In the genomic region with DNA sequence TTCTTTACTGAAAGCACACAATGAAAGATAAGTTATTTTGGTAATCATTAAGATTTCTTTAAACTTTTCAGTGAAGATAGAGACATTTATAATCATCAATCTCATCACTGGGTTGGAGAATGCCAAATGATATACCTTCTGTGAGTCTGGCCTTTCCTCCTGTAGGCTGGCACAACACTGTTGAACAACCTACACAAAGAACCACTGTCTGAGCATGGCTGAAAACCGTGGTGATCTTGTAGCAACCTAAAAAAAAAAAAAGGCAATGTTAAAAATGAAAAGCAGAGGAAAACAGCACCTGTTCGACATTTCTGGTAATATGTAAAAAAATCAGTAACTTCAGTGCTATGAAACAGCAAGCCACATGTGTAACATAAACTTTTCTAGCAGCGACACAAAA, we compare ENCODE assay signal across 11 cellular contexts. TPM values are rescaled to one million over a fixed set of nuclear protein-coding genes. Genes with fewer than 3 reads are reported as not detected.
A peak's percentile ranks its signal among the peaks of the same experiment; 100 is the strongest.
DNase-seq lines count a peak whose midpoint lies in the region; FAIRE-seq and TF ChIP-seq lines count a peak whose summit lies in the region.
"Had no signal": no experiment of that assay in that cellular context is flagged by ENCODE, and none has a peak within 500 bp of the region (broad histone marks: within the 10 kb centered on the region; RNA-seq: fewer than 3 reads in every experiment).

No MANE protein-coding gene starts in this region.

- H3K27me3 ChIP-seq in cardiac muscle cell = no peaks in the 10 kb centered on the region
- no peaks in the 10 kb centered on the region for H3K27me3 ChIP-seq in suprapubic skin

- no peaks in the 10 kb centered on the region for H3K9me3 Mint-ChIP-seq in activated T-helper 1 cell treated with anti-CD3 and anti-CD28 coated beads, Interleukin-12 subunit alpha, Interleukin-12 subunit beta, Interleukin-2, Interleukin-4 antibody, amounts not matched to agents 30 ng/mL and 10 ng/mL and 1 ng/mL, durations not matched to agents 14 hours and 24 hours and 36 hours

- no peak overlapping the region for H3K27ac ChIP-seq in cardiac muscle cell
- H3K27ac ChIP-seq in suprapubic skin = no peak overlapping the region

- DNase-seq in cardiac muscle cell (ENCODE audit: low read depth in 1 of 2, low spot score in 1 of 2) (no peak), cardiac septum (ENCODE audit: low spot score) (no peak), suprapubic skin (ENCODE audit: low spot score in 2 of 2) (no peak), kidney tubule cell (ENCODE audit: low spot score) (no peak), urothelium cell line (ENCODE audit: low spot score) (no peak)
- DNase-seq in activated T-helper 1 cell treated with anti-CD3 and anti-CD28 coated beads, Interleukin-12 subunit alpha, Interleukin-12 subunit beta, Interleukin-2, Interleukin-4 antibody, amounts not matched to agents 30 ng/mL and 10 ng/mL and 1 ng/mL, durations not matched to agents 14 hours and 24 hours and 36 hours (ENCODE audit: low spot score) = no peak
- DNase-seq in stimulated activated CD4-positive, alpha-beta T cell treated with anti-CD3 and anti-CD28 coated beads, Interleukin-4, amount 100 ng/mL, for 1 hour = no peak
- DNase-seq: COR-L47, NCI-H510A treated with DMSO at 0.1 percent for 48 hours, substantia nigra had no signal

- H3K36me3 Mint-ChIP-seq in activated T-helper 1 cell treated with anti-CD3 and anti-CD28 coated beads, Interleukin-12 subunit alpha, Interleukin-12 subunit beta, Interleukin-2, Interleukin-4 antibody, amounts not matched to agents 30 ng/mL and 10 ng/mL and 1 ng/mL, durations not matched to agents 14 hours and 24 hours and 36 hours (ENCODE audit: low read depth) = peaks cover 24% of the 10 kb centered on the region

- no peak for TF ChIP-seq POLR2A in suprapubic skin (IDR thresholded peaks at IDR 0.05)

- H3K36me3 ChIP-seq in cardiac muscle cell (peaks cover 24% of the 10 kb centered on the region), suprapubic skin (peaks cover 35% of the 10 kb centered on the region)

- peak; percentile 51 for FAIRE-seq in islet of Langerhans (lab: Jason Lieb, UNC)
- FAIRE-seq in urothelium cell line (lab: Jason Lieb, UNC) = no peak

- H3K27me3 Mint-ChIP-seq in activated T-helper 1 cell treated with anti-CD3 and anti-CD28 coated beads, Interleukin-12 subunit alpha, Interleukin-12 subunit beta, Interleukin-2, Interleukin-4 antibody, amounts not matched to agents 30 ng/mL and 10 ng/mL and 1 ng/mL, durations not matched to agents 14 hours and 24 hours and 36 hours (ENCODE audit: insufficient read depth) = no peaks in the 10 kb centered on the region

- no peak for TF ChIP-seq EP300 in suprapubic skin (IDR thresholded peaks at IDR 0.05)

- H3K27ac Mint-ChIP-seq in activated T-helper 1 cell treated with anti-CD3 and anti-CD28 coated beads, Interleukin-12 subunit alpha, Interleukin-12 subunit beta, Interleukin-2, Interleukin-4 antibody, amounts not matched to agents 30 ng/mL and 10 ng/mL and 1 ng/mL, durations not matched to agents 14 hours and 24 hours and 36 hours = no peak overlapping the region

- no peak for TF ChIP-seq CTCF in cardiac muscle cell (IDR thresholded peaks at IDR 0.05; ENCODE audit: low read depth, low read length)
- no peak for TF ChIP-seq CTCF in suprapubic skin (IDR thresholded peaks at IDR 0.05)

- peak overlapping the region; percentile 98 for H3K4me3 Mint-ChIP-seq in activated T-helper 1 cell treated with anti-CD3 and anti-CD28 coated beads, Interleukin-12 subunit alpha, Interleukin-12 subunit beta, Interleukin-2, Interleukin-4 antibody, amounts not matched to agents 30 ng/mL and 10 ng/mL and 1 ng/mL, durations not matched to agents 14 hours and 24 hours and 36 hours

- H3K9me3 ChIP-seq in cardiac muscle cell (ENCODE audit: low read depth) (no peaks in the 10 kb centered on the region), suprapubic skin (no peaks in the 10 kb centered on the region)

- H3K4me1 ChIP-seq in cardiac muscle cell (ENCODE audit: low read depth) (no peaks in the 10 kb centered on the region), suprapubic skin (peaks cover 17% of the 10 kb centered on the region)

- H3K4me3 ChIP-seq in cardiac muscle cell (peak overlapping the region; percentile 76), suprapubic skin (peak overlapping the region; percentile 86)

- WGBS in suprapubic skin = 73% methylated on average over 3 of the region's 3 CpGs

- intact Hi-C loops in cardiac septum (cut with DNase I) = loop anchor here (5.0 to 10.0 kb wide), 2 partner anchors 101 to 122 kb away; partner anchors contain the start of gene APH1B
- intact Hi-C loops in activated T-helper 1 cell treated with anti-CD3 and anti-CD28 coated beads, Interleukin-12 subunit alpha, Interleukin-12 subunit beta, Interleukin-2, Interleukin-4 antibody, amounts not matched to agents 30 ng/mL and 10 ng/mL and 1 ng/mL, durations not matched to agents 14 hours and 24 hours and 36 hours (cut with micrococcal nuclease) = loop anchor here (10.0 kb wide), 1 partner anchor 249 kb away; no protein-coding TSS in a partner anchor

- H3K4me1 Mint-ChIP-seq in activated T-helper 1 cell treated with anti-CD3 and anti-CD28 coated beads, Interleukin-12 subunit alpha, Interleukin-12 subunit beta, Interleukin-2, Interleukin-4 antibody, amounts not matched to agents 30 ng/mL and 10 ng/mL and 1 ng/mL, durations not matched to agents 14 hours and 24 hours and 36 hours (ENCODE audit: low read depth) = peaks cover 25% of the 10 kb centered on the region

RNA-seq across cellular contexts. Expression of gene RPS27L, which starts 1.8 kb away (rescaled TPM):
- total RNA-seq in cardiac muscle cell = 30.6 and 54.1 TPM in 2 replicates
- polyA plus RNA-seq in cardiac muscle cell = 325 and 326 TPM in 2 replicates
- total RNA-seq in cardiac septum = 104 TPM
- 163 and 164 TPM in 2 replicates for total RNA-seq in activated T-helper 1 cell treated with anti-CD3 and anti-CD28 coated beads, Interleukin-12 subunit alpha, Interleukin-12 subunit beta, Interleukin-2, Interleukin-4 antibody, amounts not matched to agents 30 ng/mL and 10 ng/mL and 1 ng/mL, durations not matched to agents 14 hours and 24 hours and 36 hours
- 10 to 100 TPM; 47.8 to 94.9 (median 51.5) TPM for total RNA-seq in suprapubic skin

RNA-seq across cellular contexts. Expression of gene LACTB, which starts 33.8 kb away (rescaled TPM):
- total RNA-seq in cardiac muscle cell (13.3 and 14.1 TPM in 2 replicates), cardiac septum (22.3 TPM), suprapubic skin (10 to 100 TPM; 11.3 to 15.9 (median 12.6) TPM)
- polyA plus RNA-seq in cardiac muscle cell = 14.0 and 18.0 TPM in 2 replicates
- 13.7 and 15.1 TPM in 2 replicates for total RNA-seq in activated T-helper 1 cell treated with anti-CD3 and anti-CD28 coated beads, Interleukin-12 subunit alpha, Interleukin-12 subunit beta, Interleukin-2, Interleukin-4 antibody, amounts not matched to agents 30 ng/mL and 10 ng/mL and 1 ng/mL, durations not matched to agents 14 hours and 24 hours and 36 hours

RNA-seq across cellular contexts. Expression of gene RAB8B, which starts 33.9 kb away (rescaled TPM):
- total RNA-seq in cardiac muscle cell (8.0 and 12.4 TPM in 2 replicates), cardiac septum (8.7 TPM), suprapubic skin (10 to 100 TPM; 11.0 to 12.9 (median 12.5) TPM)
- 5.1 and 8.2 TPM in 2 replicates for polyA plus RNA-seq in cardiac muscle cell
- total RNA-seq in activated T-helper 1 cell treated with anti-CD3 and anti-CD28 coated beads, Interleukin-12 subunit alpha, Interleukin-12 subunit beta, Interleukin-2, Interleukin-4 antibody, amounts not matched to agents 30 ng/mL and 10 ng/mL and 1 ng/mL, durations not matched to agents 14 hours and 24 hours and 36 hours = 135 and 149 TPM in 2 replicates
